ENCODE assay signal across 28 cellular contexts in the genomic region with DNA sequence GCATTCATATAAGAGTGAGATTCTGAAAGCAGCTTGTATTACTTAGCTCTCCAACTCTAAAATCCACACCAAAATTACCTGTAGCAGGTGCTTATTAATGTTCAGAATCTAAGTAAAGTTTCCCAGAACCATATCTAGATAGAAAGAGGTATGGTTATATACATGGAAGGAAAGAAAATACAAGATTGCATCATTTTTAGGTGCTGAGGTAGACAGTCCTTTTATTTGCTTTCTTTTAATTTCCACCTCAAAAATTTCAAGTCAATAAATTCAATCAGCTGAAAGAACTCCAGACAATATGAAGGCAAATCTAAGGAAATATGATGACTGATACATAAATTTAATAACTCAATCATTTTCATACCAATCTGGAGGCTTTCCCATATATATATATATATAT.
"Had no signal": no experiment of that assay in that cellular context is flagged by ENCODE, and none has a peak within 500 bp of the region (broad histone marks: within the 10 kb centered on the region; RNA-seq: fewer than 3 reads in every experiment).

No MANE protein-coding gene starts in this region.

- H3K36me3 ChIP-seq: colonic mucosa, esophagus muscularis mucosa, esophagus squamous epithelium, gastrocnemius medialis, gastroesophageal sphincter, heart left ventricle, heart right ventricle had no signal

- ATAC-seq: effector memory CD8-positive, alpha-beta T cell; esophagus mucosa; foreskin keratinocyte; gastrocnemius medialis; gastroesophageal sphincter; heart left ventricle; heart right ventricle had no signal

- H3K4me1 ChIP-seq: colonic mucosa, esophagus muscularis mucosa, esophagus squamous epithelium, foreskin keratinocyte, gastrocnemius medialis, gastroesophageal sphincter, heart left ventricle, heart right ventricle had no signal

- H3K4me3 ChIP-seq: colonic mucosa, coronary artery, dorsolateral prefrontal cortex, esophagus muscularis mucosa, esophagus squamous epithelium, gastrocnemius medialis, gastroesophageal sphincter, heart left ventricle, heart right ventricle had no signal

- H3K9me3 ChIP-seq: colonic mucosa, esophagus muscularis mucosa, esophagus squamous epithelium, gastrocnemius medialis, gastroesophageal sphincter, heart left ventricle, heart right ventricle had no signal

- H3K27me3 ChIP-seq: colonic mucosa, esophagus muscularis mucosa, esophagus squamous epithelium, foreskin keratinocyte, gastrocnemius medialis, gastroesophageal sphincter, heart left ventricle had no signal

- H3K27ac ChIP-seq: colonic mucosa, coronary artery, dorsolateral prefrontal cortex, epithelial cell of prostate, esophagus muscularis mucosa, esophagus squamous epithelium, foreskin keratinocyte, gastrocnemius medialis, gastroesophageal sphincter, heart left ventricle, heart right ventricle had no signal

- DNase-seq: colonic mucosa; cortex of kidney; dermis blood vessel endothelial cell; dorsolateral prefrontal cortex; effector CD4-positive, alpha-beta T cell; effector CD8-positive, alpha-beta T cell; effector memory CD4-positive, alpha-beta T cell; effector memory CD8-positive, alpha-beta T cell; endodermal cell; erythroblast; esophagus squamous epithelium; foreskin fibroblast; foreskin keratinocyte; foreskin melanocyte; gastrocnemius medialis; glutamatergic neuron; head of caudate nucleus; heart left ventricle; heart right ventricle had no signal

- FAIRE-seq: colon, endometrium, endothelial cell of umbilical vein, frontal cortex had no signal
